ENCODE assay signal across 9 cellular contexts in the genomic region with DNA sequence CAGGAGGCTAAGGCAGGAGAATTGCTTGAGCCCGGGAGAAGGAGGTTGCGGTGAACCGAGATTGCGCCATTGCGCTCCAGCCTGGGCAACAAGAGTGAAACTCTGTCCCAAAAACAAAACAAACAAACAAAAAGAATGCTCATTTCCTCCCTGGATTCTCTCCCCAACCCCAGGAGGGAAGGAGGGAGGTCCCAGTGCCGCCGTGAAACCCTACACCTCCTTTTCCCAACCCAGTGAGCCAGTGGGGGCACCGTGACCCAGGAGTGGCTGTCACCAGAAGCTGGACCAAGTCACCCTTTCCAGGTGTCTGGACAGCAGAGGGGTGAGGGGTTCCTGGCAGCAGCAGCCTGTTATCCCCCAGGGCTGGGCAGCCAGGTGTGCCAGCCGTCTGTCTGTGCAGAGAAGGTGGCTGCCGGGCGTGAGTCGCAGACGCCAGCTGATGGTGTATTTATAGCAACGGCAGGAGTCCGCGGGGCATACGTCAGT. TPM values are rescaled to one million over a fixed set of nuclear protein-coding genes. Genes with fewer than 3 reads are reported as not detected.
DNase-seq lines count a peak whose midpoint lies in the region; ATAC-seq, FAIRE-seq and TF ChIP-seq lines count a peak whose summit lies in the region.
"Had no signal": no experiment of that assay in that cellular context is flagged by ENCODE, and none has a peak within 500 bp of the region (broad histone marks: within the 10 kb centered on the region; RNA-seq: fewer than 3 reads in every experiment).

No MANE protein-coding gene starts in this region.

- H3K27me3 Mint-ChIP-seq in activated naive CD4-positive, alpha-beta T cell treated with anti-CD3 and anti-CD28 coated beads, Interleukin-2, amount 10 ng/mL, durations not matched to agents 7 days and 5 days = no peaks in the 10 kb centered on the region

- DNase-seq in NCI-H1092 treated with DMSO at 0.1 percent for 48 hours (lab: John Stamatoyannopoulos, UW) = peak; percentile 37
- DNase-seq in astrocyte of the hippocampus (ENCODE audit: low read depth, low spot score) = peak; percentile 63
- DNase-seq in kidney = peak; percentile 87
- DNase-seq in thyroid gland = peak; percentile 74 to 78
- no peak for DNase-seq in NCI-H82 (lab: John Stamatoyannopoulos, UW)
- no peak for DNase-seq in activated naive CD4-positive, alpha-beta T cell treated with anti-CD3 and anti-CD28 coated beads, Interleukin-2, amount 10 ng/mL, durations not matched to agents 7 days and 5 days
- DNase-seq: NCI-H1694 had no signal

- no peaks in the 10 kb centered on the region for H3K27me3 ChIP-seq in thyroid gland

- H3K27ac ChIP-seq in kidney (ENCODE audit: low read depth in 2 of 2, low read length in 2 of 2) (peak overlapping the region; percentile 63 to 70), thyroid gland (peak overlapping the region; percentile 60 to 85 (median 76))
- H3K27ac ChIP-seq: VCaP had no signal

- intact Hi-C loops in kidney (cut with DNase I) = no loop called here
- intact Hi-C loops in thyroid gland (cut with DNase I) = no loop called here

- peak in 1 of 2 donors; percentile 24 for TF ChIP-seq POLR2A in thyroid gland (IDR thresholded peaks at IDR 0.05)

- no peak overlapping the region for H3K27ac Mint-ChIP-seq in activated naive CD4-positive, alpha-beta T cell treated with anti-CD3 and anti-CD28 coated beads, Interleukin-2, amount 10 ng/mL, durations not matched to agents 7 days and 5 days

- peak overlapping the region in 1 of 2 donors; percentile 40 for H3K9ac ChIP-seq in kidney (ENCODE audit: low read length in 2 of 2)

- ATAC-seq in HG02678 (IDR thresholded peaks at IDR 0.05; ENCODE audit: unreplicated experiment) = no peak

- peaks cover 16% of the 10 kb centered on the region for H3K4me1 Mint-ChIP-seq in activated naive CD4-positive, alpha-beta T cell treated with anti-CD3 and anti-CD28 coated beads, Interleukin-2, amount 10 ng/mL, durations not matched to agents 7 days and 5 days

- no peaks in the 10 kb centered on the region for H3K9me3 Mint-ChIP-seq in activated naive CD4-positive, alpha-beta T cell treated with anti-CD3 and anti-CD28 coated beads, Interleukin-2, amount 10 ng/mL, durations not matched to agents 7 days and 5 days

- CTCF ChIA-PET in activated naive CD4-positive, alpha-beta T cell treated with anti-CD3 and anti-CD28 coated beads, Interleukin-2, amount 10 ng/mL, durations not matched to agents 7 days and 5 days (lab: Charles Lee) = no interaction called here

- H3K36me3 Mint-ChIP-seq in activated naive CD4-positive, alpha-beta T cell treated with anti-CD3 and anti-CD28 coated beads, Interleukin-2, amount 10 ng/mL, durations not matched to agents 7 days and 5 days = no peaks in the 10 kb centered on the region

- H3K4me3 Mint-ChIP-seq in activated naive CD4-positive, alpha-beta T cell treated with anti-CD3 and anti-CD28 coated beads, Interleukin-2, amount 10 ng/mL, durations not matched to agents 7 days and 5 days = no peak overlapping the region

- 46 to 56% methylated on average over 12 to 14 of the region's 17 CpGs for WGBS in thyroid gland, 2 donors

- TF ChIP-seq CTCF in kidney (IDR thresholded peaks at IDR 0.05; ENCODE audit: borderline replicate concordance, extremely low read depth, insufficient read depth) (no peak), thyroid gland (IDR thresholded peaks at IDR 0.05) (no peak)

- FAIRE-seq in kidney (lab: Jason Lieb, UNC) = no peak

- H3K9me3 ChIP-seq in kidney (ENCODE audit: control insufficient read depth in 1 of 2, low read length in 2 of 2) (no peaks in the 10 kb centered on the region), thyroid gland (no peaks in the 10 kb centered on the region)

- peaks cover 6 to 36% of the 10 kb centered on the region in 2 donors for H3K4me1 ChIP-seq in kidney (ENCODE audit: control insufficient read depth in 1 of 2, insufficient read depth in 1 of 2, low read depth in 1 of 2, low read length in 2 of 2)
- H3K4me1 ChIP-seq in thyroid gland = peaks cover 48 to 62% of the 10 kb centered on the region in 2 donors

- H3K36me3 ChIP-seq in kidney (ENCODE audit: control insufficient read depth in 1 of 2, insufficient read depth in 2 of 2, low read length in 2 of 2) (peaks cover 3% of the 10 kb centered on the region in 2 donors), thyroid gland (no peaks in the 10 kb centered on the region)

- no peak overlapping the region for H3K4me3 ChIP-seq in kidney (ENCODE audit: low read length in 2 of 2)
- no peak overlapping the region for H3K4me3 ChIP-seq in thyroid gland (replicated peaks in 1 of 3)

RNA-seq across cellular contexts. Expression of a gene that starts 23.5 kb away (rescaled TPM):
- total RNA-seq in kidney (173 TPM), thyroid gland (100 to 1,000 TPM in 3 of 4 donors, 10 to 100 TPM in 1; 76.2 to 183 (median 132) TPM)
- polyA plus RNA-seq in kidney (ENCODE audit: insufficient read depth, low read depth, low replicate concordance) = 20.3 TPM

Comparison
In these comparisons a context has a peak if more than half of its experiments do, and no peak if none do; other contexts are left out.
1. DNase-seq: peak in NCI-H1092 treated with DMSO at 0.1 percent for 48 hours (single experiment), astrocyte of the hippocampus (single experiment), kidney (single experiment) and thyroid gland (2 of 2); none in NCI-H82 (single experiment) and activated naive CD4-positive, alpha-beta T cell treated with anti-CD3 and anti-CD28 coated beads, Interleukin-2, amount 10 ng/mL, durations not matched to agents 7 days and 5 days (single experiment).